In genomic region chr1:1318131-1318652, GRCh38 we compare ENCODE assay signal across 1 cellular context.
TF ChIP-seq lines count a peak whose summit lies in the region.

No MANE protein-coding gene starts in this region.

TF ChIP-seq in K562, 482 proteins besides CTCF, POLR2A, EP300 and RAD21 (continued from another document and continues in another):
- TF ChIP-seq, protein P1, sequence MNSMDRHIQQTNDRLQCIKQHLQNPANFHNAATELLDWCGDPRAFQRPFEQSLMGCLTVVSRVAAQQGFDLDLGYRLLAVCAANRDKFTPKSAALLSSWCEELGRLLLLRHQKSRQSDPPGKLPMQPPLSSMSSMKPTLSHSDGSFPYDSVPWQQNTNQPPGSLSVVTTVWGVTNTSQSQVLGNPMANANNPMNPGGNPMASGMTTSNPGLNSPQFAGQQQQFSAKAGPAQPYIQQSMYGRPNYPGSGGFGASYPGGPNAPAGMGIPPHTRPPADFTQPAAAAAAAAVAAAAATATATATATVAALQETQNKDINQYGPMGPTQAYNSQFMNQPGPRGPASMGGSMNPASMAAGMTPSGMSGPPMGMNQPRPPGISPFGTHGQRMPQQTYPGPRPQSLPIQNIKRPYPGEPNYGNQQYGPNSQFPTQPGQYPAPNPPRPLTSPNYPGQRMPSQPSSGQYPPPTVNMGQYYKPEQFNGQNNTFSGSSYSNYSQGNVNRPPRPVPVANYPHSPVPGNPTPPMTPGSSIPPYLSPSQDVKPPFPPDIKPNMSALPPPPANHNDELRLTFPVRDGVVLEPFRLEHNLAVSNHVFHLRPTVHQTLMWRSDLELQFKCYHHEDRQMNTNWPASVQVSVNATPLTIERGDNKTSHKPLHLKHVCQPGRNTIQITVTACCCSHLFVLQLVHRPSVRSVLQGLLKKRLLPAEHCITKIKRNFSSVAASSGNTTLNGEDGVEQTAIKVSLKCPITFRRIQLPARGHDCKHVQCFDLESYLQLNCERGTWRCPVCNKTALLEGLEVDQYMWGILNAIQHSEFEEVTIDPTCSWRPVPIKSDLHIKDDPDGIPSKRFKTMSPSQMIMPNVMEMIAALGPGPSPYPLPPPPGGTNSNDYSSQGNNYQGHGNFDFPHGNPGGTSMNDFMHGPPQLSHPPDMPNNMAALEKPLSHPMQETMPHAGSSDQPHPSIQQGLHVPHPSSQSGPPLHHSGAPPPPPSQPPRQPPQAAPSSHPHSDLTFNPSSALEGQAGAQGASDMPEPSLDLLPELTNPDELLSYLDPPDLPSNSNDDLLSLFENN (IDR thresholded peaks at IDR 0.05; ENCODE audit: low read depth in 2 of 2, low read length in 2 of 2): no peak
- TF ChIP-seq FOSL1 (tag; conservative IDR thresholded peaks at IDR 0.05) (peak; percentile 91), CCNT2 (IDR thresholded peaks at IDR 0.05; ENCODE audit: borderline replicate concordance, extremely low read depth, insufficient read length, low read depth, low read length) (no peak), PHF21A (IDR thresholded peaks at IDR 0.05; ENCODE audit: borderline replicate concordance, low read depth) (no peak), SNAPC5 (CRISPR knock-in tag; IDR thresholded peaks at IDR 0.05) (no peak), ZNF518B (CRISPR knock-in tag; IDR thresholded peaks at IDR 0.05) (no peak), CCAR2 (IDR thresholded peaks at IDR 0.05; ENCODE audit: low read depth, low read length) (no peak), RCOR1 (IDR thresholded peaks at IDR 0.05; ENCODE audit: borderline replicate concordance in 1 of 2, low read depth in 2 of 2, low read length in 2 of 2) (peak in 1 of 2 experiments; percentile 68; a peak in 1 of 4 replicates), ZNF3 (CRISPR knock-in tag; IDR thresholded peaks at IDR 0.05) (no peak), EGR1 (conservative IDR thresholded peaks at IDR 0.05) (no peak), HLTF (IDR thresholded peaks at IDR 0.05) (no peak), TFE3 (CRISPR knock-in tag; IDR thresholded peaks at IDR 0.05) (no peak), GTF3C2 (IDR thresholded peaks at IDR 0.05; ENCODE audit: borderline replicate concordance, extremely low read depth, insufficient read length) (no peak), ZNF140 (CRISPR knock-in tag; IDR thresholded peaks at IDR 0.05) (no peak), NR2C2 (CRISPR knock-in tag; IDR thresholded peaks at IDR 0.05) (no peak), NR2C2 (tag; IDR thresholded peaks at IDR 0.05) (no peak), THRB (CRISPR knock-in tag; conservative IDR thresholded peaks at IDR 0.05) (no peak), KLF13 (tag; IDR thresholded peaks at IDR 0.05; ENCODE audit: borderline replicate concordance, low read depth) (0 out of 2 replicates have a peak, but pooled peaks have one; percentile 39), ZNF436 (CRISPR knock-in tag; IDR thresholded peaks at IDR 0.05) (no peak), ZNF253 (CRISPR knock-in tag; conservative IDR thresholded peaks at IDR 0.05) (no peak), PTTG1 (tag; IDR thresholded peaks at IDR 0.05; ENCODE audit: low read depth) (no peak), POU5F1 (IDR thresholded peaks at IDR 0.05; ENCODE audit: borderline replicate concordance, low read depth, low read length, partially characterized antibody) (no peak), ZBTB1 (CRISPR knock-in tag; IDR thresholded peaks at IDR 0.05; ENCODE audit: borderline replicate concordance, low read depth) (no peak), VEZF1 (CRISPR knock-in tag; IDR thresholded peaks at IDR 0.05) (peak; percentile 28; the same call in 1 of the 2 replicates), NR1H2 (CRISPR knock-in tag; IDR thresholded peaks at IDR 0.05) (no peak), NCOA4 (IDR thresholded peaks at IDR 0.05; ENCODE audit: partially characterized antibody) (no peak), RBFOX2 (IDR thresholded peaks at IDR 0.05; ENCODE audit: low read depth, low read length) (no peak), ZNF699 (CRISPR knock-in tag; IDR thresholded peaks at IDR 0.05; ENCODE audit: insufficient replicate concordance) (no peak), POLR2H (tag; IDR thresholded peaks at IDR 0.05; ENCODE audit: low read depth) (no peak; the same call in 1 of the 2 replicates), STAT6 (CRISPR knock-in tag; IDR thresholded peaks at IDR 0.05) (no peak), ZNF79 (CRISPR knock-in tag; IDR thresholded peaks at IDR 0.05; ENCODE audit: low read depth) (no peak), SP1 (CRISPR knock-in tag; IDR thresholded peaks at IDR 0.05) (0 out of 2 replicates have a peak, but pooled peaks have one; percentile 22)
- TF ChIP-seq, protein P2, sequence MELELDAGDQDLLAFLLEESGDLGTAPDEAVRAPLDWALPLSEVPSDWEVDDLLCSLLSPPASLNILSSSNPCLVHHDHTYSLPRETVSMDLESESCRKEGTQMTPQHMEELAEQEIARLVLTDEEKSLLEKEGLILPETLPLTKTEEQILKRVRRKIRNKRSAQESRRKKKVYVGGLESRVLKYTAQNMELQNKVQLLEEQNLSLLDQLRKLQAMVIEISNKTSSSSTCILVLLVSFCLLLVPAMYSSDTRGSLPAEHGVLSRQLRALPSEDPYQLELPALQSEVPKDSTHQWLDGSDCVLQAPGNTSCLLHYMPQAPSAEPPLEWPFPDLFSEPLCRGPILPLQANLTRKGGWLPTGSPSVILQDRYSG (tag; conservative IDR thresholded peaks at IDR 0.05; ENCODE audit: low read depth): no peak
- TF ChIP-seq, protein P3, sequence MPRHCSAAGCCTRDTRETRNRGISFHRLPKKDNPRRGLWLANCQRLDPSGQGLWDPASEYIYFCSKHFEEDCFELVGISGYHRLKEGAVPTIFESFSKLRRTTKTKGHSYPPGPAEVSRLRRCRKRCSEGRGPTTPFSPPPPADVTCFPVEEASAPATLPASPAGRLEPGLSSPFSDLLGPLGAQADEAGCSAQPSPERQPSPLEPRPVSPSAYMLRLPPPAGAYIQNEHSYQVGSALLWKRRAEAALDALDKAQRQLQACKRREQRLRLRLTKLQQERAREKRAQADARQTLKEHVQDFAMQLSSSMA (CRISPR knock-in tag; IDR thresholded peaks at IDR 0.05): no peak
- TF ChIP-seq, protein P4, sequence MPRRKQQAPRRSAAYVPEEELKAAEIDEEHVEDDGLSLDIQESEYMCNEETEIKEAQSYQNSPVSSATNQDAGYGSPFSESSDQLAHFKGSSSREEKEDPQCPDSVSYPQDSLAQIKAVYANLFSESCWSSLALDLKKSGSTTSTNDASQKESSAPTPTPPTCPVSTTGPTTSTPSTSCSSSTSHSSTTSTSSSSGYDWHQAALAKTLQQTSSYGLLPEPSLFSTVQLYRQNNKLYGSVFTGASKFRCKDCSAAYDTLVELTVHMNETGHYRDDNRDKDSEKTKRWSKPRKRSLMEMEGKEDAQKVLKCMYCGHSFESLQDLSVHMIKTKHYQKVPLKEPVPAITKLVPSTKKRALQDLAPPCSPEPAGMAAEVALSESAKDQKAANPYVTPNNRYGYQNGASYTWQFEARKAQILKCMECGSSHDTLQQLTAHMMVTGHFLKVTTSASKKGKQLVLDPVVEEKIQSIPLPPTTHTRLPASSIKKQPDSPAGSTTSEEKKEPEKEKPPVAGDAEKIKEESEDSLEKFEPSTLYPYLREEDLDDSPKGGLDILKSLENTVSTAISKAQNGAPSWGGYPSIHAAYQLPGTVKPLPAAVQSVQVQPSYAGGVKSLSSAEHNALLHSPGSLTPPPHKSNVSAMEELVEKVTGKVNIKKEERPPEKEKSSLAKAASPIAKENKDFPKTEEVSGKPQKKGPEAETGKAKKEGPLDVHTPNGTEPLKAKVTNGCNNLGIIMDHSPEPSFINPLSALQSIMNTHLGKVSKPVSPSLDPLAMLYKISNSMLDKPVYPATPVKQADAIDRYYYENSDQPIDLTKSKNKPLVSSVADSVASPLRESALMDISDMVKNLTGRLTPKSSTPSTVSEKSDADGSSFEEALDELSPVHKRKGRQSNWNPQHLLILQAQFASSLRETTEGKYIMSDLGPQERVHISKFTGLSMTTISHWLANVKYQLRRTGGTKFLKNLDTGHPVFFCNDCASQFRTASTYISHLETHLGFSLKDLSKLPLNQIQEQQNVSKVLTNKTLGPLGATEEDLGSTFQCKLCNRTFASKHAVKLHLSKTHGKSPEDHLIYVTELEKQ (CRISPR knock-in tag; IDR thresholded peaks at IDR 0.05): no peak
